In genomic region chr10:7339503-7339902, GRCh38 we compare ENCODE assay signal across 16 cellular contexts.
DNase-seq lines count a peak whose midpoint lies in the region; ATAC-seq and TF ChIP-seq lines count a peak whose summit lies in the region.
"Had no signal": no experiment of that assay in that cellular context is flagged by ENCODE, and none has a peak within 500 bp of the region (broad histone marks: within the 10 kb centered on the region; RNA-seq: fewer than 3 reads in every experiment).

No MANE protein-coding gene starts in this region.

- H3K36me3 Mint-ChIP-seq in dendritic cell treated with granulocyte-macrophage colony-stimulating factor and Interleukin-4, amounts not matched to agents 40 ng/mL and 50 ng/mL, for 4 days (ENCODE audit: low read depth): no peaks in the 10 kb centered on the region

- 93% methylated on average over 4 of the region's 4 CpGs for WGBS in prostate gland

- no peaks in the 10 kb centered on the region for H3K27me3 Mint-ChIP-seq in dendritic cell treated with granulocyte-macrophage colony-stimulating factor and Interleukin-4, amounts not matched to agents 40 ng/mL and 50 ng/mL, for 4 days
- H3K27me3 Mint-ChIP-seq: CD8-positive, alpha-beta memory T cell had no signal

- H3K4me3 ChIP-seq in OCI-LY7 (ENCODE audit: low read depth, low read length, poor library complexity, severe bottlenecking): no peak overlapping the region
- H3K4me3 ChIP-seq in prostate gland: no peak overlapping the region
- H3K4me3 ChIP-seq: BLaER1, SJSA1 had no signal

- H3K27me3 ChIP-seq in prostate gland (replicated peaks; ENCODE audit: insufficient read depth): no peaks in the 10 kb centered on the region
- H3K27me3 ChIP-seq: BLaER1, SJSA1 had no signal

- no peak for TF ChIP-seq POLR2A in prostate gland (IDR thresholded peaks at IDR 0.05)

- H3K4me1 ChIP-seq in OCI-LY7 (ENCODE audit: insufficient read depth, low read length, poor library complexity, severe bottlenecking) (peaks cover 9% of the 10 kb centered on the region), prostate gland (replicated peaks) (peaks cover 4% of the 10 kb centered on the region)
- H3K4me1 ChIP-seq: SJSA1 had no signal

- no peak overlapping the region for H3K4me3 Mint-ChIP-seq in dendritic cell treated with granulocyte-macrophage colony-stimulating factor and Interleukin-4, amounts not matched to agents 40 ng/mL and 50 ng/mL, for 4 days
- H3K4me3 Mint-ChIP-seq: CD8-positive, alpha-beta memory T cell had no signal

- no peak overlapping the region for H3K27ac ChIP-seq in OCI-LY7 (ENCODE audit: low read depth, low read length, poor library complexity, severe bottlenecking)
- H3K27ac ChIP-seq in prostate gland: no peak overlapping the region
- H3K27ac ChIP-seq: BLaER1, SJSA1 had no signal

- no peaks in the 10 kb centered on the region for H4K20me1 ChIP-seq in OCI-LY7 (ENCODE audit: insufficient read depth, low read length)

- DNase-seq in Right ventricle myocardium superior: no peak
- no peak for DNase-seq in left ventricle myocardium superior
- DNase-seq in left kidney (ENCODE audit: low read depth, low spot score): peak; percentile 43
- no peak for DNase-seq in OCI-LY7 (ENCODE audit: low spot score)
- no peak for DNase-seq in prostate gland (ENCODE audit: low spot score)
- DNase-seq: CD8-positive, alpha-beta memory T cell; DMS53; KBM-7; NCI-H1694 treated with DMSO at 0.1 percent for 48 hours; NCI-H2107; NCI-H226; NCI-H524 treated with DMSO at 0.1 percent for 48 hours had no signal

- no peak overlapping the region for H2AFZ ChIP-seq in OCI-LY7 (ENCODE audit: low read length)

- H3K4me1 Mint-ChIP-seq in dendritic cell treated with granulocyte-macrophage colony-stimulating factor and Interleukin-4, amounts not matched to agents 40 ng/mL and 50 ng/mL, for 4 days (ENCODE audit: low read depth): peaks cover 31% of the 10 kb centered on the region

- CTCF ChIA-PET in OCI-LY7 (lab: Charles Lee; ENCODE audit: unreplicated experiment): no interaction called here

- H3K9me2 ChIP-seq in OCI-LY7 (ENCODE audit: insufficient read depth, low read length): no peaks in the 10 kb centered on the region

- peaks cover 13% of the 10 kb centered on the region; the same call in 1 of the 2 replicates for H3K9me3 ChIP-seq in OCI-LY7 (ENCODE audit: low read length)
- H3K9me3 ChIP-seq in prostate gland: no peaks in the 10 kb centered on the region

- no peaks in the 10 kb centered on the region for H3K79me2 ChIP-seq in OCI-LY7 (ENCODE audit: insufficient read depth, low read depth, low read length)

- no TSS peak for BruUV-seq in OCI-LY7 (replicated peaks; lab: Mats Ljungman, UMichigan)

- TF ChIP-seq CTCF in OCI-LY7 (conservative IDR thresholded peaks at IDR 0.05; ENCODE audit: low read length) (no peak), prostate gland (IDR thresholded peaks at IDR 0.05) (no peak)

- ATAC-seq in Right ventricle myocardium superior (ENCODE audit: poor library complexity) (peak; percentile 30), left ventricle myocardium superior (no peak), HG02588 (IDR thresholded peaks at IDR 0.05; ENCODE audit: unreplicated experiment) (no peak)

- peaks cover 22% of the 10 kb centered on the region for H3K9me3 Mint-ChIP-seq in dendritic cell treated with granulocyte-macrophage colony-stimulating factor and Interleukin-4, amounts not matched to agents 40 ng/mL and 50 ng/mL, for 4 days

- H3K36me3 ChIP-seq in OCI-LY7 (ENCODE audit: insufficient read depth, low read length) (peaks cover 14% of the 10 kb centered on the region; the same call in 1 of the 2 replicates), prostate gland (no peaks in the 10 kb centered on the region)
- H3K36me3 ChIP-seq: SJSA1 had no signal

- peak overlapping the region; percentile 4 for H3K27ac Mint-ChIP-seq in dendritic cell treated with granulocyte-macrophage colony-stimulating factor and Interleukin-4, amounts not matched to agents 40 ng/mL and 50 ng/mL, for 4 days

- POLR2A ChIA-PET in OCI-LY7 (lab: Charles Lee): no interaction called here

- no peak overlapping the region for H3K4me2 ChIP-seq in OCI-LY7 (ENCODE audit: low read length)
- H3K4me2 ChIP-seq: BLaER1 had no signal

- intact Hi-C loops in Right ventricle myocardium superior (cut with DNase I) (no loop called here), left ventricle myocardium superior (cut with micrococcal nuclease) (no loop called here), OCI-LY7 (cut with micrococcal nuclease; ENCODE audit: unreplicated experiment) (no loop called here), prostate gland (cut with DNase I) (no loop called here)
- intact Hi-C loops in dendritic cell treated with granulocyte-macrophage colony-stimulating factor and Interleukin-4, amounts not matched to agents 40 ng/mL and 50 ng/mL, for 4 days (cut with micrococcal nuclease): no loop called here
